In the genomic region with DNA sequence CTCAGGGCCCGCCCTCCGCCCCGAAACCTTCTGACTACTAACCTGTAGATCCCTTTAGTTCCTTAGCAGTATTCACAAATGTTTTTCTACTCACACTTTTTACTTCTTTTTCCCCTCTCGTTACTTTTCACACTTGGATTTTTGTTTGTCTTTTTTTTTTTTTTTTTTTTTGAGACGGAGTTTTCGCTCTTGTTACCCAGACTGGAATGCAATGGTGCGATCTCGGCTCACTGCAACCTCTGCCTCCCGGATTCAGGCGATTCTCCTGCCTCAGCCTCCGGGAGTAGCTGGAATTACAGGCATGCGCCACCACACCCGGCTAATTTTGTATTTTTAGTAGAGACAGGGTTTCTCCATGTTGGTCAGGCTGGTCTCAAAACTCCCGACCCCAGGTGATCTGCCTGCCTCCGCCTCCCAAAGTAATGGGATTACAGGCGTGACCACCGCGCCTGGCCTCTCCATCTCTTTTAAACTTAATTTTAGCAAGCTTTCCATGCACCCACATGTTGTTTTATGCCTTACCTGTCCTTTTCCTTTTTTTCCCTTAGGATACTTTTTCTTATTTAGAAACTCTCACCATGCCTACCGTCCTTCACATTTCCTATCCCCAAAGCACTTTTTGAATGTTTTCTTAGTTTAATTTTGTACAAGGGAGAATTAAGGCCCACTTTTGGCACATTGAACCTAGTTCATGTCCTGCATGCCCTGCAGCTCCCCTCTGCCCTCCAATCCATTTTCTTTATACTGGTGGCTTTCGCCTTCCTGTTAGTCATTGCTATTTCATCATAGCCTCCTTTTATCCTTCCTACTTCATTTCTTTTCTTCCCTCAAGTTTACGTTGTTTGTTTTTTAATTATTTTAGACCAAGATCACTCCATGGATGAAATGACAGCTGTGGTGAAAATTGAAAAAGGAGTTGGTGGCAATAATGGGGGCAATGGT, we compare ENCODE assay signal across 1 cellular context.
TF ChIP-seq lines count a peak whose summit lies in the region.

No MANE protein-coding gene starts in this region.

TF ChIP-seq in HEK293, 187 proteins besides CTCF, POLR2A, EP300 and RAD21 (continued from another document and continues in another):
- TF ChIP-seq SCRT1 (tag by site-specific recombination; IDR thresholded peaks at IDR 0.05; ENCODE audit: borderline replicate concordance) (peak; percentile 94), YY1 (tag by site-specific recombination; IDR thresholded peaks at IDR 0.05) (no peak), ZNF26 (tag by site-specific recombination; IDR thresholded peaks at IDR 0.05) (no peak), KLF1 (tag by site-specific recombination; IDR thresholded peaks at IDR 0.05) (peak; percentile 87), SP7 (tag by site-specific recombination; IDR thresholded peaks at IDR 0.05) (peak; percentile 44; the same call in 1 of the 2 replicates), ZNF354C (tag by site-specific recombination; IDR thresholded peaks at IDR 0.05; ENCODE audit: borderline replicate concordance, low read depth) (no peak), BCL11A (tag by site-specific recombination; IDR thresholded peaks at IDR 0.05; ENCODE audit: low read depth) (no peak), ZBTB1 (tag by site-specific recombination; IDR thresholded peaks at IDR 0.05) (no peak), ZNF248 (tag by site-specific recombination; IDR thresholded peaks at IDR 0.05) (no peak), ZNF544 (tag by site-specific recombination; IDR thresholded peaks at IDR 0.05) (no peak), ZNF654 (tag by site-specific recombination; IDR thresholded peaks at IDR 0.05; ENCODE audit: low read depth) (no peak), ZNF394 (tag by site-specific recombination; IDR thresholded peaks at IDR 0.05; ENCODE audit: borderline replicate concordance) (peak; percentile 97), TRIM28 (IDR thresholded peaks at IDR 0.05; ENCODE audit: borderline replicate concordance, low read length) (no peak), ZBTB48 (tag by site-specific recombination; IDR thresholded peaks at IDR 0.05) (no peak), ZNF677 (tag by site-specific recombination; IDR thresholded peaks at IDR 0.05) (no peak), KLF8 (tag by site-specific recombination; IDR thresholded peaks at IDR 0.05) (peak; percentile 97), HOXA7 (CRISPR knock-in tag; IDR thresholded peaks at IDR 0.05; ENCODE audit: borderline replicate concordance) (no peak), ZNF776 (tag by site-specific recombination; IDR thresholded peaks at IDR 0.05; ENCODE audit: borderline replicate concordance) (no peak), ZNF223 (tag by site-specific recombination; IDR thresholded peaks at IDR 0.05) (no peak), ZNF600 (tag by site-specific recombination; IDR thresholded peaks at IDR 0.05) (peak; percentile 89), ZNF645 (tag by site-specific recombination; IDR thresholded peaks at IDR 0.05) (no peak), ZNF548 (tag by site-specific recombination; IDR thresholded peaks at IDR 0.05) (no peak), ZSCAN5A (tag by site-specific recombination; IDR thresholded peaks at IDR 0.05) (no peak), ZBTB21 (tag by site-specific recombination; IDR thresholded peaks at IDR 0.05) (no peak), SP2 (tag by site-specific recombination; IDR thresholded peaks at IDR 0.05) (peak; percentile 66), BCL11B (tag by site-specific recombination; IDR thresholded peaks at IDR 0.05; ENCODE audit: low read depth) (no peak), IKZF3 (tag by site-specific recombination; IDR thresholded peaks at IDR 0.05) (peak; percentile 17; the same call in 1 of the 2 replicates), KLF16 (tag by site-specific recombination; IDR thresholded peaks at IDR 0.05) (0 out of 2 replicates have a peak, but pooled peaks have one; percentile 63), ZNF830 (tag by site-specific recombination; IDR thresholded peaks at IDR 0.05; ENCODE audit: low read depth) (no peak), ZNF341 (tag by site-specific recombination; IDR thresholded peaks at IDR 0.05; ENCODE audit: low read depth) (peak; percentile 52), ZFP37 (tag by site-specific recombination; IDR thresholded peaks at IDR 0.05) (no peak), PRDM1 (tag by site-specific recombination; IDR thresholded peaks at IDR 0.05) (peak; percentile 65), ZIC2 (tag by site-specific recombination; IDR thresholded peaks at IDR 0.05) (no peak), ZNF518A (tag by site-specific recombination; conservative IDR thresholded peaks at IDR 0.05; ENCODE audit: low read depth) (no peak), ZNF335 (tag by site-specific recombination; conservative IDR thresholded peaks at IDR 0.05) (peak; percentile 97), OVOL3 (tag by site-specific recombination; IDR thresholded peaks at IDR 0.05) (no peak), ZNF324 (tag by site-specific recombination; IDR thresholded peaks at IDR 0.05) (0 out of 2 replicates have a peak, but pooled peaks have one; percentile 28), HOXD13 (CRISPR knock-in tag; IDR thresholded peaks at IDR 0.05; ENCODE audit: borderline replicate concordance) (no peak), ZNF2 (tag by site-specific recombination; IDR thresholded peaks at IDR 0.05) (peak; percentile 48; the same call in 1 of the 2 replicates)
- TF ChIP-seq, protein P1, sequence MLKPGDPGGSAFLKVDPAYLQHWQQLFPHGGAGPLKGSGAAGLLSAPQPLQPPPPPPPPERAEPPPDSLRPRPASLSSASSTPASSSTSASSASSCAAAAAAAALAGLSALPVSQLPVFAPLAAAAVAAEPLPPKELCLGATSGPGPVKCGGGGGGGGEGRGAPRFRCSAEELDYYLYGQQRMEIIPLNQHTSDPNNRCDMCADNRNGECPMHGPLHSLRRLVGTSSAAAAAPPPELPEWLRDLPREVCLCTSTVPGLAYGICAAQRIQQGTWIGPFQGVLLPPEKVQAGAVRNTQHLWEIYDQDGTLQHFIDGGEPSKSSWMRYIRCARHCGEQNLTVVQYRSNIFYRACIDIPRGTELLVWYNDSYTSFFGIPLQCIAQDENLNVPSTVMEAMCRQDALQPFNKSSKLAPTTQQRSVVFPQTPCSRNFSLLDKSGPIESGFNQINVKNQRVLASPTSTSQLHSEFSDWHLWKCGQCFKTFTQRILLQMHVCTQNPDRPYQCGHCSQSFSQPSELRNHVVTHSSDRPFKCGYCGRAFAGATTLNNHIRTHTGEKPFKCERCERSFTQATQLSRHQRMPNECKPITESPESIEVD (tag by site-specific recombination; IDR thresholded peaks at IDR 0.05), result no peak
- TF ChIP-seq, protein P2, sequence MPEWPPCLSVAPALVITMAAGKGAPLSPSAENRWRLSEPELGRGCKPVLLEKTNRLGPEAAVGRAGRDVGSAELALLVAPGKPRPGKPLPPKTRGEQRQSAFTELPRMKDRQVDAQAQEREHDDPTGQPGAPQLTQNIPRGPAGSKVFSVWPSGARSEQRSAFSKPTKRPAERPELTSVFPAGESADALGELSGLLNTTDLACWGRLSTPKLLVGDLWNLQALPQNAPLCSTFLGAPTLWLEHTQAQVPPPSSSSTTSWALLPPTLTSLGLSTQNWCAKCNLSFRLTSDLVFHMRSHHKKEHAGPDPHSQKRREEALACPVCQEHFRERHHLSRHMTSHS (tag by site-specific recombination; IDR thresholded peaks at IDR 0.05), result no peak
- TF ChIP-seq, protein P3, sequence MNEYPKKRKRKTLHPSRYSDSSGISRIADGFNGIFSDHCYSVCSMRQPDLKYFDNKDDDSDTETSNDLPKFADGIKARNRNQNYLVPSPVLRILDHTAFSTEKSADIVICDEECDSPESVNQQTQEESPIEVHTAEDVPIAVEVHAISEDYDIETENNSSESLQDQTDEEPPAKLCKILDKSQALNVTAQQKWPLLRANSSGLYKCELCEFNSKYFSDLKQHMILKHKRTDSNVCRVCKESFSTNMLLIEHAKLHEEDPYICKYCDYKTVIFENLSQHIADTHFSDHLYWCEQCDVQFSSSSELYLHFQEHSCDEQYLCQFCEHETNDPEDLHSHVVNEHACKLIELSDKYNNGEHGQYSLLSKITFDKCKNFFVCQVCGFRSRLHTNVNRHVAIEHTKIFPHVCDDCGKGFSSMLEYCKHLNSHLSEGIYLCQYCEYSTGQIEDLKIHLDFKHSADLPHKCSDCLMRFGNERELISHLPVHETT (tag by site-specific recombination; IDR thresholded peaks at IDR 0.05), result peak; percentile 38; the same call in 1 of the 2 replicates
- TF ChIP-seq, protein P4, sequence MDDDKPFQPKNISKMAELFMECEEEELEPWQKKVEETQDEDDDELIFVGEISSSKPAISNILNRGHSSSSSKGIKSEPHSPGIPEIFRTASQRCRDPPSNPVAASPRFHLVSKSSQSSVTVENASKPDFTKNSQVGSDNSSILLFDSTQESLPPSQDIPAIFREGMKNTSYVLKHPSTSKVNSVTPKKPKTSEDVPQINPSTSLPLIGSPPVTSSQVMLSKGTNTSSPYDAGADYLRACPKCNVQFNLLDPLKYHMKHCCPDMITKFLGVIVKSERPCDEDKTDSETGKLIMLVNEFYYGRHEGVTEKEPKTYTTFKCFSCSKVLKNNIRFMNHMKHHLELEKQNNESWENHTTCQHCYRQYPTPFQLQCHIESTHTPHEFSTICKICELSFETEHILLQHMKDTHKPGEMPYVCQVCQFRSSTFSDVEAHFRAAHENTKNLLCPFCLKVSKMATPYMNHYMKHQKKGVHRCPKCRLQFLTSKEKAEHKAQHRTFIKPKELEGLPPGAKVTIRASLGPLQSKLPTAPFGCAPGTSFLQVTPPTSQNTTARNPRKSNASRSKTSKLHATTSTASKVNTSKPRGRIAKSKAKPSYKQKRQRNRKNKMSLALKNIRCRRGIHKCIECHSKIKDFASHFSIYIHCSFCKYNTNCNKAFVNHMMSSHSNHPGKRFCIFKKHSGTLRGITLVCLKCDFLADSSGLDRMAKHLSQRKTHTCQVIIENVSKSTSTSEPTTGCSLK (tag by site-specific recombination; IDR thresholded peaks at IDR 0.05), result no peak
- TF ChIP-seq, protein P5, sequence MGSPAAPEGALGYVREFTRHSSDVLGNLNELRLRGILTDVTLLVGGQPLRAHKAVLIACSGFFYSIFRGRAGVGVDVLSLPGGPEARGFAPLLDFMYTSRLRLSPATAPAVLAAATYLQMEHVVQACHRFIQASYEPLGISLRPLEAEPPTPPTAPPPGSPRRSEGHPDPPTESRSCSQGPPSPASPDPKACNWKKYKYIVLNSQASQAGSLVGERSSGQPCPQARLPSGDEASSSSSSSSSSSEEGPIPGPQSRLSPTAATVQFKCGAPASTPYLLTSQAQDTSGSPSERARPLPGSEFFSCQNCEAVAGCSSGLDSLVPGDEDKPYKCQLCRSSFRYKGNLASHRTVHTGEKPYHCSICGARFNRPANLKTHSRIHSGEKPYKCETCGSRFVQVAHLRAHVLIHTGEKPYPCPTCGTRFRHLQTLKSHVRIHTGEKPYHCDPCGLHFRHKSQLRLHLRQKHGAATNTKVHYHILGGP (tag by site-specific recombination; IDR thresholded peaks at IDR 0.05), result no peak
